In the genomic region with DNA sequence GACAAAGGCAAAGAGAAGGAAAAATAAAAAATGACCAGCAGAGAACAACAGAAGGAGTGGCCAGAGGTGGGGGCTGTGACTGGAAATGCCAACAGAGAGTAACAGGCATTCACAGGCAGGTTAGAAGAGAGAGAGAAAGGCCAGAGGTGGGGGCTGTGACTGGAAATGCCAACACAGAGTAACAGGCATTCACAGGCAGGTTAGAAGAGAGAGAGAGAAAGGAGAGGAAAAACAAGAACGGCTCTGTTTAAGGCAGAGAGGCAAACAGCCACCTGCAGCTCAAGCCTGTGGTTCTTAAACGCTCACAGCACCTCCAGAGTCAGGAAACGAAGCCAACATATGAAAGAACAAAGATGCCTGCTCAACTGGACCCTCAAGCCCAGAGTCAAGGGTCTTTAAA, we compare ENCODE assay signal across 1 cellular context.
TF ChIP-seq lines count a peak whose summit lies in the region.

No MANE protein-coding gene starts in this region.

TF ChIP-seq in GM23338, 12 proteins besides CTCF, POLR2A, EP300 and RAD21 (continued from another document):
- TF ChIP-seq STAT1 (IDR thresholded peaks at IDR 0.05; ENCODE audit: unreplicated experiment), result no peak
- TF ChIP-seq, protein P1, sequence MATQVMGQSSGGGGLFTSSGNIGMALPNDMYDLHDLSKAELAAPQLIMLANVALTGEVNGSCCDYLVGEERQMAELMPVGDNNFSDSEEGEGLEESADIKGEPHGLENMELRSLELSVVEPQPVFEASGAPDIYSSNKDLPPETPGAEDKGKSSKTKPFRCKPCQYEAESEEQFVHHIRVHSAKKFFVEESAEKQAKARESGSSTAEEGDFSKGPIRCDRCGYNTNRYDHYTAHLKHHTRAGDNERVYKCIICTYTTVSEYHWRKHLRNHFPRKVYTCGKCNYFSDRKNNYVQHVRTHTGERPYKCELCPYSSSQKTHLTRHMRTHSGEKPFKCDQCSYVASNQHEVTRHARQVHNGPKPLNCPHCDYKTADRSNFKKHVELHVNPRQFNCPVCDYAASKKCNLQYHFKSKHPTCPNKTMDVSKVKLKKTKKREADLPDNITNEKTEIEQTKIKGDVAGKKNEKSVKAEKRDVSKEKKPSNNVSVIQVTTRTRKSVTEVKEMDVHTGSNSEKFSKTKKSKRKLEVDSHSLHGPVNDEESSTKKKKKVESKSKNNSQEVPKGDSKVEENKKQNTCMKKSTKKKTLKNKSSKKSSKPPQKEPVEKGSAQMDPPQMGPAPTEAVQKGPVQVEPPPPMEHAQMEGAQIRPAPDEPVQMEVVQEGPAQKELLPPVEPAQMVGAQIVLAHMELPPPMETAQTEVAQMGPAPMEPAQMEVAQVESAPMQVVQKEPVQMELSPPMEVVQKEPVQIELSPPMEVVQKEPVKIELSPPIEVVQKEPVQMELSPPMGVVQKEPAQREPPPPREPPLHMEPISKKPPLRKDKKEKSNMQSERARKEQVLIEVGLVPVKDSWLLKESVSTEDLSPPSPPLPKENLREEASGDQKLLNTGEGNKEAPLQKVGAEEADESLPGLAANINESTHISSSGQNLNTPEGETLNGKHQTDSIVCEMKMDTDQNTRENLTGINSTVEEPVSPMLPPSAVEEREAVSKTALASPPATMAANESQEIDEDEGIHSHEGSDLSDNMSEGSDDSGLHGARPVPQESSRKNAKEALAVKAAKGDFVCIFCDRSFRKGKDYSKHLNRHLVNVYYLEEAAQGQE (IDR thresholded peaks at IDR 0.05; ENCODE audit: unreplicated experiment), result no peak
- TF ChIP-seq, protein P2, sequence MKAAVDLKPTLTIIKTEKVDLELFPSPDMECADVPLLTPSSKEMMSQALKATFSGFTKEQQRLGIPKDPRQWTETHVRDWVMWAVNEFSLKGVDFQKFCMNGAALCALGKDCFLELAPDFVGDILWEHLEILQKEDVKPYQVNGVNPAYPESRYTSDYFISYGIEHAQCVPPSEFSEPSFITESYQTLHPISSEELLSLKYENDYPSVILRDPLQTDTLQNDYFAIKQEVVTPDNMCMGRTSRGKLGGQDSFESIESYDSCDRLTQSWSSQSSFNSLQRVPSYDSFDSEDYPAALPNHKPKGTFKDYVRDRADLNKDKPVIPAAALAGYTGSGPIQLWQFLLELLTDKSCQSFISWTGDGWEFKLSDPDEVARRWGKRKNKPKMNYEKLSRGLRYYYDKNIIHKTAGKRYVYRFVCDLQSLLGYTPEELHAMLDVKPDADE (IDR thresholded peaks at IDR 0.05), result no peak
- TF ChIP-seq, protein P3, sequence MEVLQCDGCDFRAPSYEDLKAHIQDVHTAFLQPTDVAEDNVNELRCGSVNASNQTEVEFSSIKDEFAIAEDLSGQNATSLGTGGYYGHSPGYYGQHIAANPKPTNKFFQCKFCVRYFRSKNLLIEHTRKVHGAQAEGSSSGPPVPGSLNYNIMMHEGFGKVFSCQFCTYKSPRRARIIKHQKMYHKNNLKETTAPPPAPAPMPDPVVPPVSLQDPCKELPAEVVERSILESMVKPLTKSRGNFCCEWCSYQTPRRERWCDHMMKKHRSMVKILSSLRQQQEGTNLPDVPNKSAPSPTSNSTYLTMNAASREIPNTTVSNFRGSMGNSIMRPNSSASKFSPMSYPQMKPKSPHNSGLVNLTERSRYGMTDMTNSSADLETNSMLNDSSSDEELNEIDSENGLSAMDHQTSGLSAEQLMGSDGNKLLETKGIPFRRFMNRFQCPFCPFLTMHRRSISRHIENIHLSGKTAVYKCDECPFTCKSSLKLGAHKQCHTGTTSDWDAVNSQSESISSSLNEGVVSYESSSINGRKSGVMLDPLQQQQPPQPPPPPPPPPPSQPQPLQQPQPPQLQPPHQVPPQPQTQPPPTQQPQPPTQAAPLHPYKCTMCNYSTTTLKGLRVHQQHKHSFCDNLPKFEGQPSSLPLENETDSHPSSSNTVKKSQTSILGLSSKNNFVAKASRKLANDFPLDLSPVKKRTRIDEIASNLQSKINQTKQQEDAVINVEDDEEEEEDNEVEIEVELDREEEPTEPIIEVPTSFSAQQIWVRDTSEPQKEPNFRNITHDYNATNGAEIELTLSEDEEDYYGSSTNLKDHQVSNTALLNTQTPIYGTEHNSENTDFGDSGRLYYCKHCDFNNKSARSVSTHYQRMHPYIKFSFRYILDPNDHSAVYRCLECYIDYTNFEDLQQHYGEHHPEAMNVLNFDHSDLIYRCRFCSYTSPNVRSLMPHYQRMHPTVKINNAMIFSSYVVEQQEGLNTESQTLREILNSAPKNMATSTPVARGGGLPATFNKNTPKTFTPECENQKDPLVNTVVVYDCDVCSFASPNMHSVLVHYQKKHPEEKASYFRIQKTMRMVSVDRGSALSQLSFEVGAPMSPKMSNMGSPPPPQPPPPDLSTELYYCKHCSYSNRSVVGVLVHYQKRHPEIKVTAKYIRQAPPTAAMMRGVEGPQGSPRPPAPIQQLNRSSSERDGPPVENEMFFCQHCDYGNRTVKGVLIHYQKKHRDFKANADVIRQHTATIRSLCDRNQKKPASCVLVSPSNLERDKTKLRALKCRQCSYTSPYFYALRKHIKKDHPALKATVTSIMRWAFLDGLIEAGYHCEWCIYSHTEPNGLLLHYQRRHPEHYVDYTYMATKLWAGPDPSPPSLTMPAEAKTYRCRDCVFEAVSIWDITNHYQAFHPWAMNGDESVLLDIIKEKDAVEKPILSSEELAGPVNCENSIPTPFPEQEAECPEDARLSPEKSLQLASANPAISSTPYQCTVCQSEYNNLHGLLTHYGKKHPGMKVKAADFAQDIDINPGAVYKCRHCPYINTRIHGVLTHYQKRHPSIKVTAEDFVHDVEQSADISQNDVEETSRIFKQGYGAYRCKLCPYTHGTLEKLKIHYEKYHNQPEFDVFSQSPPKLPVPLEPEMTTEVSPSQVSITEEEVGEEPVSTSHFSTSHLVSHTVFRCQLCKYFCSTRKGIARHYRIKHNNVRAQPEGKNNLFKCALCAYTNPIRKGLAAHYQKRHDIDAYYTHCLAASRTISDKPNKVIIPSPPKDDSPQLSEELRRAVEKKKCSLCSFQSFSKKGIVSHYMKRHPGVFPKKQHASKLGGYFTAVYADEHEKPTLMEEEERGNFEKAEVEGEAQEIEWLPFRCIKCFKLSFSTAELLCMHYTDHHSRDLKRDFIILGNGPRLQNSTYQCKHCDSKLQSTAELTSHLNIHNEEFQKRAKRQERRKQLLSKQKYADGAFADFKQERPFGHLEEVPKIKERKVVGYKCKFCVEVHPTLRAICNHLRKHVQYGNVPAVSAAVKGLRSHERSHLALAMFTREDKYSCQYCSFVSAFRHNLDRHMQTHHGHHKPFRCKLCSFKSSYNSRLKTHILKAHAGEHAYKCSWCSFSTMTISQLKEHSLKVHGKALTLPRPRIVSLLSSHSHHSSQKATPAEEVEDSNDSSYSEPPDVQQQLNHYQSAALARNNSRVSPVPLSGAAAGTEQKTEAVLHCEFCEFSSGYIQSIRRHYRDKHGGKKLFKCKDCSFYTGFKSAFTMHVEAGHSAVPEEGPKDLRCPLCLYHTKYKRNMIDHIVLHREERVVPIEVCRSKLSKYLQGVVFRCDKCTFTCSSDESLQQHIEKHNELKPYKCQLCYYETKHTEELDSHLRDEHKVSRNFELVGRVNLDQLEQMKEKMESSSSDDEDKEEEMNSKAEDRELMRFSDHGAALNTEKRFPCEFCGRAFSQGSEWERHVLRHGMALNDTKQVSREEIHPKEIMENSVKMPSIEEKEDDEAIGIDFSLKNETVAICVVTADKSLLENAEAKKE (CRISPR knock-in tag; IDR thresholded peaks at IDR 0.05), result no peak
- no peak for TF ChIP-seq ZNF331 (CRISPR knock-in tag; IDR thresholded peaks at IDR 0.05; ENCODE audit: low read depth)
TF ChIP-seq in GM23338: peak in this region for 0.
